In genomic region chr19:40974633-40975037, GRCh38 we compare ENCODE assay signal across 8 cellular contexts. TPM values are rescaled to one million over a fixed set of nuclear protein-coding genes. Genes with fewer than 3 reads are reported as not detected.
DNase-seq lines count a peak whose midpoint lies in the region; ATAC-seq, FAIRE-seq and TF ChIP-seq lines count a peak whose summit lies in the region.

No MANE protein-coding gene starts in this region.

- no peak overlapping the region for H2BK12ac ChIP-seq in H1 (ENCODE audit: low read depth, low read length)

- no peaks in the 10 kb centered on the region for H3K4me1 Mint-ChIP-seq in mesothelial cell of epicardium

- TF ChIP-seq CTCF in AG04450 (IDR thresholded peaks at IDR 0.05; ENCODE audit: low read depth, low read length) (peak; percentile 91), H1 (IDR thresholded peaks at IDR 0.05; ENCODE audit: control extremely low read depth in 1 of 3, insufficient read depth in 1 of 3, low read depth in 1 of 3, low read length in 3 of 3) (peak; percentile 78 to 92 (median 84)), mesothelial cell of epicardium (IDR thresholded peaks at IDR 0.05; ENCODE audit: unreplicated experiment) (peak; percentile 85)

- H2AFZ ChIP-seq in H1 (ENCODE audit: low read length) = no peak overlapping the region

- H2BK20ac ChIP-seq in H1 (ENCODE audit: low read length) = no peak overlapping the region

- H3K4ac ChIP-seq in H1 (replicated peaks; ENCODE audit: insufficient read length, low read depth, low read length) = no peak overlapping the region

- peaks cover 10% of the 10 kb centered on the region for H3K27me3 Mint-ChIP-seq in mesothelial cell of epicardium (ENCODE audit: low read depth)

- H3K18ac ChIP-seq in H1 (ENCODE audit: extremely low read depth, low read length) = no peak overlapping the region

- H2BK120ac ChIP-seq in H1 (replicated peaks; ENCODE audit: low read depth, low read length) = no peak overlapping the region

- CTCF ChIA-PET in AG04450 (lab: Charles Lee) = interaction anchor here (0.5 to 2.0 kb wide), 12 partner anchors 8 to 449 kb away, joined by 3 to 14 read pairs (median 4); no protein-coding TSS in a partner anchor
- CTCF ChIA-PET in H1 (lab: Charles Lee; ENCODE audit: partially characterized antibody) = interaction anchor here (0.7 to 3.6 kb wide), 25 partner anchors 9 to 223 kb away, joined by 3 to 15 read pairs (median 4); partner anchors contain the start of gene CYP2B6

- H4K20me1 ChIP-seq in H1 (replicated peaks in 1 of 2; ENCODE audit: control insufficient read depth in 1 of 2, insufficient read depth in 2 of 2, low read length in 2 of 2) = no peaks in the 10 kb centered on the region

- TF ChIP-seq EP300 in H1 (IDR thresholded peaks at IDR 0.05; ENCODE audit: borderline replicate concordance in 1 of 2, low read depth in 2 of 2, low read length in 2 of 2) = no peak

- H4K8ac ChIP-seq in H1 (ENCODE audit: extremely low read depth, insufficient read depth, low read length) = no peak overlapping the region

- H2BK15ac ChIP-seq in H1 (ENCODE audit: low read length) = no peak overlapping the region

- H3K56ac ChIP-seq in H1 (replicated peaks; ENCODE audit: insufficient read length, low read depth, low read length) = no peak overlapping the region

- H3K4me3 Mint-ChIP-seq in mesothelial cell of epicardium = no peak overlapping the region

- H3K14ac ChIP-seq in H1 (ENCODE audit: insufficient read length) = no peak overlapping the region

- TF ChIP-seq POLR2A in H1 (IDR thresholded peaks at IDR 0.05; ENCODE audit: control extremely low read depth in 1 of 2, low read depth in 2 of 2, low read length in 2 of 2) = no peak

- no peaks in the 10 kb centered on the region for H3K36me3 ChIP-seq in H1 (ENCODE audit: control insufficient read depth in 2 of 4, insufficient read depth in 4 of 4, low read length in 3 of 4)

- H3K4me3 ChIP-seq in AG04450 (ENCODE audit: low read depth, low read length) (no peak overlapping the region), H1 (ENCODE audit: extremely low read depth in 1 of 4, insufficient read depth in 2 of 4, low read depth in 3 of 4, low read length in 4 of 4) (no peak overlapping the region)

- H3K27me3 ChIP-seq in AG04450 (ENCODE audit: control insufficient read depth, insufficient read depth, low read length) (peaks cover 5% of the 10 kb centered on the region), H1 (replicated peaks in 1 of 4; ENCODE audit: control insufficient read depth in 3 of 4, extremely low read depth in 1 of 4, insufficient read depth in 3 of 4, low read length in 3 of 4) (no peaks in the 10 kb centered on the region; a peak in 1 of 7 replicates)

- no peaks in the 10 kb centered on the region for H3K79me1 ChIP-seq in H1 (ENCODE audit: low read depth, low read length)

- peak; percentile 85 to 92 for TF ChIP-seq RAD21 in H1 (IDR thresholded peaks at IDR 0.05 in 1 of 2, conservative IDR thresholded peaks at IDR 0.05 in 1 of 2; ENCODE audit: low read depth in 2 of 2, low read length in 2 of 2)

- ATAC-seq in GM19324 (IDR thresholded peaks at IDR 0.05; ENCODE audit: low FRiP score, unreplicated experiment) = no peak

- WGBS in H1 (ENCODE audit: extremely low coverage in 1 of 2, insufficient coverage in 1 of 2, insufficient read length in 1 of 2, insufficient replicate concordance in 2 of 2, low coverage in 1 of 2, low lambda C conversion rate in 2 of 2, missing lambda C conversion rate in 1 of 2), 2 experiments = 43% methylated on average over 4 of the region's 4 CpGs; no CpG with 5 or more reads in 1 of the 2 experiments

- H3K79me2 ChIP-seq in H1 (ENCODE audit: control insufficient read depth in 1 of 2, insufficient read depth in 2 of 2, low read length in 2 of 2) = no peaks in the 10 kb centered on the region

- no peak overlapping the region for H4K5ac ChIP-seq in H1 (ENCODE audit: insufficient read length, low read depth, low read length)

- no peak overlapping the region for H3K27ac Mint-ChIP-seq in mesothelial cell of epicardium

- H3K23me2 ChIP-seq in H1 (ENCODE audit: low read depth, low read length) = no peaks in the 10 kb centered on the region

- POLR2A ChIA-PET in AG04450 (lab: Yijun Ruan, JAX) (interaction anchor here (0.6 kb wide), 1 partner anchor 11 kb away, joined by 5 read pairs; no protein-coding TSS in a partner anchor), H1 (lab: Charles Lee; ENCODE audit: partially characterized antibody) (interaction anchor here (1.0 kb wide), 1 partner anchor 334 kb away, joined by 3 read pairs; no protein-coding TSS in a partner anchor)

- H3K9me3 Mint-ChIP-seq in mesothelial cell of epicardium = peaks cover 5% of the 10 kb centered on the region

- H3K27ac ChIP-seq in AG04450 (ENCODE audit: low read depth, low read length) (no peak overlapping the region), H1 (ENCODE audit: low read depth, low read length) (no peak overlapping the region)

- no peak overlapping the region for H2AK5ac ChIP-seq in H1 (ENCODE audit: low read depth, low read length)

- H3K4me1 ChIP-seq in H1 (replicated peaks in 1 of 4; ENCODE audit: control insufficient read depth in 3 of 4, insufficient read depth in 4 of 4, low read length in 3 of 4) = no peaks in the 10 kb centered on the region

- H4K91ac ChIP-seq in H1 (replicated peaks; ENCODE audit: insufficient read length, low read length) = no peak overlapping the region

- H3K9ac ChIP-seq in H1 (replicated peaks in 1 of 4; ENCODE audit: extremely low read depth in 1 of 4, low read depth in 3 of 4, low read length in 3 of 4) = no peak overlapping the region

- H3K23ac ChIP-seq in H1 (ENCODE audit: insufficient read length) = no peak overlapping the region

- H3K36me3 Mint-ChIP-seq in mesothelial cell of epicardium = no peaks in the 10 kb centered on the region

- DNase-seq in AG04450 (ENCODE audit: low read depth, low spot score) (peak; percentile 57), H4 (ENCODE audit: low spot score) (peak; percentile 76), NCI-H82 treated with DMSO at 0.1 percent for 48 hours (lab: John Stamatoyannopoulos, UW; ENCODE audit: unreplicated experiment) (peak; percentile 12), H1 (ENCODE audit: low read depth in 1 of 2, low spot score in 2 of 2) (peak; percentile 53 to 84), mesothelial cell of epicardium (ENCODE audit: low spot score in 2 of 2, unreplicated experiment in 2 of 2) (peak; percentile 36 to 65)
- peak; percentile 65 to 67 for DNase-seq in activated CD8-positive, alpha-beta memory T cell treated with anti-CD3 and anti-CD28 coated beads for 1 hour (ENCODE audit: extremely low read depth in 1 of 2, low read depth in 1 of 2)
- DNase-seq in stimulated activated CD8-positive, alpha-beta memory T cell treated with anti-CD3 and anti-CD28 coated beads, Interleukin-4, amount 100 ng/mL, for 1 hour (ENCODE audit: low read depth in 2 of 2, low spot score in 1 of 2) = peak; percentile 65 to 69

- FAIRE-seq in H1 (lab: Jason Lieb, UNC) = peak; percentile 96

- H3K4me2 ChIP-seq in H1 (ENCODE audit: insufficient read depth in 1 of 2, low read depth in 2 of 2, low read length in 2 of 2) = no peak overlapping the region

- H3K9me3 ChIP-seq in AG04450 (ENCODE audit: control insufficient read depth, insufficient read depth, low read length) = no peaks in the 10 kb centered on the region
- peaks cover 8 to 9% of the 10 kb centered on the region in 2 experiments for H3K9me3 ChIP-seq in H1 (ENCODE audit: insufficient read depth in 2 of 2, low read depth in 1 of 2, low read length in 1 of 2)

- H2BK5ac ChIP-seq in H1 (ENCODE audit: low read depth, low read length) = no peak overlapping the region

TF ChIP-seq in H1, 55 proteins besides CTCF, POLR2A, EP300 and RAD21:
- TF ChIP-seq MAX (IDR thresholded peaks at IDR 0.05) (no peak), SP1 (IDR thresholded peaks at IDR 0.05; ENCODE audit: low read depth, low read length) (no peak), FOSL1 (IDR thresholded peaks at IDR 0.05; ENCODE audit: insufficient read depth, low read depth, low read length) (no peak), HDAC2 (IDR thresholded peaks at IDR 0.05; ENCODE audit: borderline replicate concordance in 1 of 2, low read depth in 2 of 2, low read length in 2 of 2) (no peak), EGR1 (IDR thresholded peaks at IDR 0.05; ENCODE audit: borderline replicate concordance, low read depth, low read length) (no peak)

RNA-seq across cellular contexts. Expression of gene CYP2B6, which starts 16.4 kb away (rescaled TPM):
- not detected in 2 replicates for polyA plus RNA-seq in AG04450 (2011; rRNA removed)
- polyA minus RNA-seq in AG04450 (2011; rRNA and poly(A)+ RNA removed) = not detected in 2 replicates
- total RNA-seq in H4 (2014; rRNA removed; shearing (Covaris generic)) = not detected in 2 replicates
- total RNA-seq in H1 (2021; fragmentation: NEBNext Ultra II Directional; extraction: Animal tissue kit (Norgen Biotek cat#: 25700)) = 3.6 and 5.4 TPM in 2 replicates
- 1.2 and 2.8 TPM in 2 replicates for polyA plus RNA-seq in H1 (2011; rRNA removed)
- 1.4 TPM for polyA plus RNA-seq in H1 (2011; cell fraction: cytosol; rRNA removed)
- polyA plus RNA-seq in H1 (2011; cell fraction: nucleus; rRNA removed) = 1.1 TPM
- 1.5 to 2.9 TPM (median 2.1 TPM) in 4 replicates for polyA plus RNA-seq in H1 (2012, experiment 1 of 2)
- 1.9 TPM for polyA plus RNA-seq in H1 (2012, experiment 2 of 2)
- polyA plus RNA-seq in H1 (2013, experiment 1 of 2) = 3.2 TPM
- 3.5 TPM for polyA plus RNA-seq in H1 (2013, experiment 2 of 2)
- 2.3 and 3.4 TPM in 2 replicates for polyA minus RNA-seq in H1 (2011; rRNA and poly(A)+ RNA removed)
- 2.5 TPM for polyA minus RNA-seq in H1 (2011; cell fraction: cytosol; rRNA and poly(A)+ RNA removed)
- polyA minus RNA-seq in H1 (2011; cell fraction: nucleus; rRNA and poly(A)+ RNA removed) = 0.60 TPM
- total RNA-seq in mesothelial cell of epicardium = not detected in 3 replicates

Comparison
In these comparisons a context has a peak if more than half of its experiments do, and no peak if none do; other contexts are left out.
1. DNase-seq: peak in every context shown above with its lines; median percentile 76 in H4; 68 in H1; 67 in stimulated activated CD8-positive, alpha-beta memory T cell treated with anti-CD3 and anti-CD28 coated beads, Interleukin-4, amount 100 ng/mL, for 1 hour; 66 in activated CD8-positive, alpha-beta memory T cell treated with anti-CD3 and anti-CD28 coated beads for 1 hour; 57 in AG04450; 50 in mesothelial cell of epicardium; 12 in NCI-H82 treated with DMSO at 0.1 percent for 48 hours.